ENCODE assay signal across 15 cellular contexts in the genomic region with DNA sequence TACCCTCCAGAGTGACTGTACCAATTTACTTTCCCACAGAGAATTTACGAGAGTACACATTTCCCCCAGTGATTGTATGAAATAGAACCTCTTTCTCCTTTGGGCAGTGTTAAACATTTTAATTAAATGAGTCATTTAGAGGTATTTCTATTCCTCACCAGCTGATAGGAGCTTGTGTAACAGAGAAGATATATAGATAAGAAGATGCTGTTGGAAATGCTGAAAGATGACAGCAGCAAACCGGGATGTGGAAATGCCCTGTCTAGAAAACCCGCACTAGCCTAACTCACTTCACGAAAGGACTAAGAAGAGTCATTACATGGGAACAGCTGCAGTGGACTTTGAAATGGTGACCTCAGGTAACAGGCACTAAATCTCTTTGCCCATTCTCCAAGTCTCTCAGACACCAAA.
DNase-seq lines count a peak whose midpoint lies in the region; ATAC-seq, FAIRE-seq and TF ChIP-seq lines count a peak whose summit lies in the region.
"Had no signal": no experiment of that assay in that cellular context is flagged by ENCODE, and none has a peak within 500 bp of the region (broad histone marks: within the 10 kb centered on the region; RNA-seq: fewer than 3 reads in every experiment).

No MANE protein-coding gene starts in this region.

- H3K36me3 Mint-ChIP-seq in CD8-positive, alpha-beta memory T cell, result no peaks in the 10 kb centered on the region

- H3K79me2 ChIP-seq in keratinocyte (ENCODE audit: control insufficient read depth, insufficient read depth, low read length), result peaks cover 9% of the 10 kb centered on the region

- no peaks in the 10 kb centered on the region for H3K9me1 ChIP-seq in keratinocyte (ENCODE audit: control insufficient read depth, extremely low read depth, insufficient read depth, low read length)

- H3K4me1 Mint-ChIP-seq in CD8-positive, alpha-beta memory T cell, result no peaks in the 10 kb centered on the region
- H3K4me1 Mint-ChIP-seq: CD14-positive monocyte had no signal

- peaks cover 0 to 1% of the 10 kb centered on the region in 2 donors for H3K27me3 Mint-ChIP-seq in CD8-positive, alpha-beta memory T cell

- TF ChIP-seq CTCF in AG04450 (IDR thresholded peaks at IDR 0.05; ENCODE audit: low read depth, low read length) (no peak), keratinocyte (optimal IDR thresholded peaks at IDR 0.05 in 1 of 3, IDR thresholded peaks at IDR 0.05 in 1 of 3, conservative IDR thresholded peaks at IDR 0.05 in 1 of 3; ENCODE audit: extremely low read depth in 1 of 3, insufficient read depth in 2 of 3, low read length in 3 of 3) (no peak)

- no peak overlapping the region for H3K4me3 ChIP-seq in AG04450 (ENCODE audit: low read depth, low read length)
- H3K4me3 ChIP-seq in keratinocyte (ENCODE audit: control insufficient read depth in 2 of 3, extremely low read depth in 1 of 3, insufficient read depth in 2 of 3, low read depth in 1 of 3, low read length in 3 of 3), result no peak overlapping the region
- no peak overlapping the region for H3K4me3 ChIP-seq in CD8-positive, alpha-beta memory T cell (ENCODE audit: low read length)
- H3K4me3 ChIP-seq: HAP-1, transverse colon had no signal

- H3K9me3 ChIP-seq in AG04450 (ENCODE audit: control insufficient read depth, insufficient read depth, low read length) (no peaks in the 10 kb centered on the region), keratinocyte (ENCODE audit: control insufficient read depth, low read depth, low read length) (no peaks in the 10 kb centered on the region)
- no peaks in the 10 kb centered on the region for H3K9me3 ChIP-seq in CD8-positive, alpha-beta memory T cell (ENCODE audit: low read length)
- H3K9me3 ChIP-seq: HAP-1, transverse colon had no signal

- POLR2A ChIA-PET in AG04450 (lab: Yijun Ruan, JAX), result no interaction called here
- POLR2A ChIA-PET in CD8-positive, alpha-beta memory T cell (lab: Charles Lee), result no interaction called here

- H3K4me3 Mint-ChIP-seq in CD8-positive, alpha-beta memory T cell, result no peak overlapping the region
- H3K4me3 Mint-ChIP-seq: activated naive CD4-positive, alpha-beta T cell treated with anti-CD3 and anti-CD28 coated beads for 36 hours; CD14-positive monocyte had no signal

- CTCF ChIA-PET in AG04450 (lab: Charles Lee), result interaction anchor here (0.7 kb wide), 1 partner anchor 202 kb away, joined by 3 read pairs; no protein-coding TSS in a partner anchor
- CTCF ChIA-PET in CD8-positive, alpha-beta memory T cell (lab: Charles Lee), result no interaction called here

- H3K27me3 ChIP-seq in AG04450 (ENCODE audit: control insufficient read depth, insufficient read depth, low read length) (no peaks in the 10 kb centered on the region), keratinocyte (ENCODE audit: control insufficient read depth, extremely low read depth, insufficient read depth, low read length) (no peaks in the 10 kb centered on the region)
- no peaks in the 10 kb centered on the region for H3K27me3 ChIP-seq in CD8-positive, alpha-beta memory T cell (ENCODE audit: insufficient read depth, low read length, poor library complexity, severe bottlenecking)
- H3K27me3 ChIP-seq: transverse colon had no signal

- H3K27ac Mint-ChIP-seq in CD8-positive, alpha-beta memory T cell, result no peak overlapping the region
- H3K27ac Mint-ChIP-seq: activated naive CD4-positive, alpha-beta T cell treated with anti-CD3 and anti-CD28 coated beads for 36 hours had no signal

- H2AFZ ChIP-seq in keratinocyte (ENCODE audit: control insufficient read depth, low read length), result no peak overlapping the region

- H3K27ac ChIP-seq in AG04450 (ENCODE audit: low read depth, low read length) (no peak overlapping the region), keratinocyte (ENCODE audit: control insufficient read depth, insufficient read depth, low read length) (no peak overlapping the region)
- no peak overlapping the region for H3K27ac ChIP-seq in CD8-positive, alpha-beta memory T cell (ENCODE audit: low read depth, low read length)

- dilution Hi-C loops in keratinocyte (cut with MboI; ENCODE audit: extremely low pct_ligation_motif_present, low sequenced_read_pairs), result no loop called here

- no peak overlapping the region for H3K9ac ChIP-seq in keratinocyte (ENCODE audit: control insufficient read depth, extremely low read depth, insufficient read depth, low read length)

- H3K4me1 ChIP-seq in keratinocyte (ENCODE audit: control insufficient read depth, extremely low read depth, insufficient read depth, low read length), result peaks cover 13% of the 10 kb centered on the region
- no peaks in the 10 kb centered on the region for H3K4me1 ChIP-seq in CD8-positive, alpha-beta memory T cell (ENCODE audit: insufficient read depth, low read length)
- H3K4me1 ChIP-seq: HAP-1 had no signal

- no peaks in the 10 kb centered on the region for H4K20me1 ChIP-seq in keratinocyte (ENCODE audit: control insufficient read depth, extremely low read depth, insufficient read depth, low read length)

- DNase-seq in AG04450 (ENCODE audit: low read depth, low spot score) (peak; percentile 34), HS-27A (ENCODE audit: low read depth) (peak; percentile 67), amniotic epithelial cell (ENCODE audit: low read depth) (peak; percentile 94), keratinocyte (ENCODE audit: low read depth, low spot score) (peak; percentile 11), NCI-H2171 (lab: John Stamatoyannopoulos, UW) (no peak)
- no peak for DNase-seq in CD8-positive, alpha-beta memory T cell
- DNase-seq: activated CD4-positive, alpha-beta T cell treated with anti-CD3 and anti-CD28 coated beads, Interleukin-2, amount 50 U/mL, for 48 hours; activated naive CD4-positive, alpha-beta T cell treated with anti-CD3 and anti-CD28 coated beads for 36 hours; NCI-H69; transverse colon had no signal

- FAIRE-seq in keratinocyte (lab: Jason Lieb, UNC), result peak; percentile 81

- H3K4me2 ChIP-seq in keratinocyte (ENCODE audit: control insufficient read depth, extremely low read depth, insufficient read depth, low read depth, low read length), result peak overlapping the region; percentile 12

- peaks cover 4 to 9% (median 5%) of the 10 kb centered on the region in 5 donors for H3K9me3 Mint-ChIP-seq in CD8-positive, alpha-beta memory T cell

- ATAC-seq in GM18858 (IDR thresholded peaks at IDR 0.05; ENCODE audit: unreplicated experiment) (no peak), HG02623 (IDR thresholded peaks at IDR 0.05; ENCODE audit: unreplicated experiment) (no peak)
- ATAC-seq: sciatic nerve had no signal

- H3K36me3 ChIP-seq in keratinocyte (ENCODE audit: control insufficient read depth in 2 of 2, extremely low read depth in 1 of 2, insufficient read depth in 2 of 2, low read length in 2 of 2), result peaks cover 5 to 7% of the 10 kb centered on the region in 2 experiments
- no peaks in the 10 kb centered on the region for H3K36me3 ChIP-seq in CD8-positive, alpha-beta memory T cell (ENCODE audit: insufficient read depth, low read length)
- H3K36me3 ChIP-seq: HAP-1, transverse colon had no signal

Comparison
In these comparisons a context has a peak if more than half of its experiments do, and no peak if none do; other contexts are left out.
1. DNase-seq: peak in AG04450 (single experiment), HS-27A (single experiment), amniotic epithelial cell (single experiment) and keratinocyte (single experiment); none in CD8-positive, alpha-beta memory T cell (0 of 5) and NCI-H2171 (single experiment).